ENCODE assay signal across 8 cellular contexts in genomic region chr21:29076731-29077640, GRCh38. TPM values are rescaled to one million over a fixed set of nuclear protein-coding genes. Genes with fewer than 3 reads are reported as not detected.
A peak's percentile ranks its signal among the peaks of the same experiment; 100 is the strongest.
DNase-seq lines count a peak whose midpoint lies in the region; ATAC-seq and TF ChIP-seq lines count a peak whose summit lies in the region.
"Not testable (repeated sequence)": the region's sequence is repeated elsewhere in the genome, so short reads cannot be mapped to it uniquely, and the experiment has no call there.

No MANE protein-coding gene starts in this region.

- H3K27ac Mint-ChIP-seq in Caco-2 (ENCODE audit: unreplicated experiment): peak overlapping the region; percentile 93

- not testable (repeated sequence) for H3K27me3 ChIP-seq in Caco-2 (replicated peaks; ENCODE audit: control insufficient read depth, insufficient read depth, low read length); MG63; SJCRH30; iPS-15b (ENCODE audit: control insufficient read depth, insufficient read depth, low read length); rectal smooth muscle tissue (ENCODE audit: control insufficient read depth, insufficient read depth, low read length)

- not testable (repeated sequence) for BruUV-seq in Caco-2 (replicated peaks; lab: Mats Ljungman, UMichigan)

- H3K4me3 ChIP-seq in Caco-2 (ENCODE audit: low read depth, low read length) (peak overlapping the region; percentile 82), SJCRH30 (peak overlapping the region; percentile 85), iPS-15b (ENCODE audit: low read depth, low read length) (peak overlapping the region; percentile 50), rectal smooth muscle tissue (ENCODE audit: low read length) (peak overlapping the region; percentile 55)
- not testable (repeated sequence) for H3K4me3 ChIP-seq in MG63

- peak overlapping the region; percentile 70 for H3K9ac ChIP-seq in iPS-15b (ENCODE audit: low read depth, low read length)
- not testable (repeated sequence) for H3K9ac ChIP-seq in rectal smooth muscle tissue (ENCODE audit: low read length)

- intact Hi-C loops in Caco-2 (cut with micrococcal nuclease; ENCODE audit: unreplicated experiment): loop anchor here (5.0 kb wide), 1 partner anchor 220 kb away; the partner anchor contains the start of gene BACH1

- H3K4me1 Mint-ChIP-seq in Caco-2 (ENCODE audit: low read depth, unreplicated experiment): peaks cover 10% of the 10 kb centered on the region

- DNase-seq in Caco-2 (peak; percentile 91 to 96), MG63 (peak; percentile 13), SJCRH30 (peak; percentile 90 to 93), activated T-cell treated with anti-CD3 and anti-CD28 coated beads for 4 hours (peak; percentile 50), cerebellar cortex (ENCODE audit: low spot score) (peak; percentile 65)
- DNase-seq in stimulated activated naive CD8-positive, alpha-beta T cell treated with anti-CD3 and anti-CD28 coated beads, Interleukin-15, Interleukin-2, amounts not matched to agents 100 U/mL and 50 U/mL, for 24 hours: peak; percentile 78

- not testable (repeated sequence) for H3K4me1 ChIP-seq in Caco-2; iPS-15b (ENCODE audit: control insufficient read depth, insufficient read depth, low read length); rectal smooth muscle tissue (ENCODE audit: control insufficient read depth, insufficient read depth, low read length)
- peaks cover 31% of the 10 kb centered on the region for H3K4me1 ChIP-seq in SJCRH30

- H3K9me3 ChIP-seq in Caco-2; MG63; SJCRH30 (replicated peaks); iPS-15b (ENCODE audit: control insufficient read depth, insufficient read depth, low read length): not testable (repeated sequence)

- not testable (repeated sequence) for H3K36me3 ChIP-seq in Caco-2 (ENCODE audit: control insufficient read depth, insufficient read depth, low read length); SJCRH30; iPS-15b (ENCODE audit: control insufficient read depth, insufficient read depth, low read length); rectal smooth muscle tissue (ENCODE audit: control insufficient read depth, insufficient read depth, low read length)
- H3K36me3 ChIP-seq in MG63: peaks cover 13% of the 10 kb centered on the region; the same call in 1 of the 2 replicates

- peak overlapping the region; percentile 95 for H3K4me3 Mint-ChIP-seq in Caco-2 (ENCODE audit: unreplicated experiment)

- POLR2A ChIA-PET in Caco-2 (lab: Charles Lee): interaction anchor here (0.6 to 1.5 kb wide), 5 partner anchors 28 to 223 kb away, joined by 3 to 7 read pairs (median 3); partner anchors contain the start of gene USP16

- H3K27me3 Mint-ChIP-seq in Caco-2 (ENCODE audit: insufficient read depth, unreplicated experiment): not testable (repeated sequence)

- TF ChIP-seq CTCF in Caco-2 (IDR thresholded peaks at IDR 0.05; ENCODE audit: insufficient read depth in 1 of 2, low read depth in 1 of 2, low read length in 1 of 2, severe bottlenecking in 1 of 2, unreplicated experiment in 1 of 2): not testable (repeated sequence)

- H3K27ac ChIP-seq in SJCRH30 (peak overlapping the region; percentile 97), rectal smooth muscle tissue (ENCODE audit: low read depth, low read length) (peak overlapping the region; percentile 85)

- CTCF ChIA-PET in Caco-2 (lab: Charles Lee): interaction anchor here (0.6 kb wide), 1 partner anchor 426 kb away, joined by 4 read pairs; no protein-coding TSS in a partner anchor

- H3K36me3 Mint-ChIP-seq in Caco-2 (ENCODE audit: insufficient read depth, unreplicated experiment): peaks cover 38% of the 10 kb centered on the region

- not testable (repeated sequence) for ATAC-seq in stimulated activated naive CD8-positive, alpha-beta T cell treated with anti-CD3 and anti-CD28 coated beads, Interleukin-15, Interleukin-2, amounts not matched to agents 100 U/mL and 50 U/mL, for 24 hours

- H3K9me3 Mint-ChIP-seq in Caco-2 (ENCODE audit: unreplicated experiment): not testable (repeated sequence)

RNA-seq across cellular contexts. Expression of gene CCT8, which starts 3.5 kb away (rescaled TPM):
- 269 and 302 TPM in 2 replicates for total RNA-seq in Caco-2 (2022)
- total RNA-seq in MG63 (2014; rRNA removed; shearing (Covaris generic); ENCODE audit: low replicate concordance): 312 and 373 TPM in 2 replicates
- 438 and 460 TPM in 2 replicates for total RNA-seq in SJCRH30 (2014; rRNA removed; shearing (Covaris generic))

RNA-seq across cellular contexts. Expression of gene USP16, which starts 52.5 kb away (rescaled TPM):
- total RNA-seq in Caco-2 (2022): 24.2 and 27.0 TPM in 2 replicates
- 27.8 and 41.8 TPM in 2 replicates for total RNA-seq in MG63 (2014; rRNA removed; shearing (Covaris generic); ENCODE audit: low replicate concordance)
- 55.2 and 61.6 TPM in 2 replicates for total RNA-seq in SJCRH30 (2014; rRNA removed; shearing (Covaris generic))

RNA-seq across cellular contexts. Expression of gene MAP3K7CL, which starts 53.5 kb away (rescaled TPM):
- 8.2 and 9.9 TPM in 2 replicates for total RNA-seq in Caco-2 (2022)
- 28.3 and 41.5 TPM in 2 replicates for total RNA-seq in MG63 (2014; rRNA removed; shearing (Covaris generic); ENCODE audit: low replicate concordance)
- total RNA-seq in SJCRH30 (2014; rRNA removed; shearing (Covaris generic)): 20.2 and 24.0 TPM in 2 replicates

RNA-seq across cellular contexts. Expression of gene RWDD2B, which starts 57.8 kb away (rescaled TPM):
- 13.1 and 16.9 TPM in 2 replicates for total RNA-seq in Caco-2 (2022)
- 7.3 and 8.4 TPM in 2 replicates for total RNA-seq in MG63 (2014; rRNA removed; shearing (Covaris generic); ENCODE audit: low replicate concordance)
- 12.1 and 14.2 TPM in 2 replicates for total RNA-seq in SJCRH30 (2014; rRNA removed; shearing (Covaris generic))

Comparison
In these comparisons a context has a peak if more than half of its experiments do, and no peak if none do; other contexts are left out.
1. DNase-seq: peak in every context shown above with its lines; median percentile 94 in Caco-2; 92 in SJCRH30; 78 in stimulated activated naive CD8-positive, alpha-beta T cell treated with anti-CD3 and anti-CD28 coated beads, Interleukin-15, Interleukin-2, amounts not matched to agents 100 U/mL and 50 U/mL, for 24 hours; 65 in cerebellar cortex; 50 in activated T-cell treated with anti-CD3 and anti-CD28 coated beads for 4 hours; 13 in MG63.